In the genomic region with DNA sequence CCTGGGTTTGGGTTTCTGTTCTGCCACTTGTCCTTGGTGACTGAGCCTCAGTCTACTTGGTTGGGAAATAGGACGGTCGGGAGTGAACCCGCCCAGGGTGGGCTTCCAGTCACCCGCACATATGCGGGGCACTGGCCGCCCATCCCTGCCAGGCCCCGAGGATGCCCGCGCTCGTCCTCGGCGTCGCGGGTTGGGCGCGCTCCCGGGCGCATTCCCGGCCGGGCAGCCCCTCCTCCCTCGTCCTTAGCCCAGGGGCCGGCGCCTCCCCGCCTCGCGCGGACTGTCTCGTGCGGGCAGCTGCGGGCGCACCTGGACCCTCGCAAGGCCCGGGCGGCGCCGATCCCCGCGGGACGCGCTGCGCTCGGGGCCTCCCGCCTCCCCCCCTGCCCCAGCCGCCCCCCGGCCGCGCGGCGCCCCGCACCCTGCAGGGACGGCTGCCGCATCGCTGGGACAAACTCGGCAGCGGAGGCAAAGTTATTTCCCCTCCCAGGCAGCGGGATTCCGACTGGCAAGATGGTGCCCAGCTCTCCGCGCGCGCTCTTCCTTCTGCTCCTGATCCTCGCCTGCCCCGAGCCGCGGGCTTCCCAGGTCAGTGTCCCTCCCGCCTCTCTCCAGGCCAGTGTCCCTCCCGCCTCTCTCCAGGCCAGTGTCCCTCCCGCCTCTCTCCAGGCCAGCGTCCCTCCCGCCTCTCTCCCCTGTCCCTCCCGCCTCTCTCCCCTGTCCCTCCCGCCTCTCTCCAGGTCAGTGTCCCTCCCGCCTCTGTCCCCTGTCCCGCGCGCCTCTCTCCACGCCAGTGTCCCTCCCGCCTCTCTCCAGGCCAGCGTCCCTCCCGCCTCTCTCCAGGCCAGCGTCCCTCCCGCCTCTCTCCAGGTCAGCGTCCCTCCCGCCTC, we compare ENCODE assay signal across 8 cellular contexts. TPM values are rescaled to one million over a fixed set of nuclear protein-coding genes. Genes with fewer than 3 reads are reported as not detected.
DNase-seq lines count a peak whose midpoint lies in the region; ATAC-seq and TF ChIP-seq lines count a peak whose summit lies in the region.

A gene with protein sequence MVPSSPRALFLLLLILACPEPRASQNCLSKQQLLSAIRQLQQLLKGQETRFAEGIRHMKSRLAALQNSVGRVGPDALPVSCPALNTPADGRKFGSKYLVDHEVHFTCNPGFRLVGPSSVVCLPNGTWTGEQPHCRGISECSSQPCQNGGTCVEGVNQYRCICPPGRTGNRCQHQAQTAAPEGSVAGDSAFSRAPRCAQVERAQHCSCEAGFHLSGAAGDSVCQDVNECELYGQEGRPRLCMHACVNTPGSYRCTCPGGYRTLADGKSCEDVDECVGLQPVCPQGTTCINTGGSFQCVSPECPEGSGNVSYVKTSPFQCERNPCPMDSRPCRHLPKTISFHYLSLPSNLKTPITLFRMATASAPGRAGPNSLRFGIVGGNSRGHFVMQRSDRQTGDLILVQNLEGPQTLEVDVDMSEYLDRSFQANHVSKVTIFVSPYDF (plus strand): TSS at position 243 of the 890 bp plus-strand sequence. CDS start 271 bp downstream, at position 514.

- H3K36me3 Mint-ChIP-seq in IgD-negative memory B cell: peaks cover 2% of the 10 kb centered on the region
- no peaks in the 10 kb centered on the region for H3K36me3 Mint-ChIP-seq in brain

- peak within 1 kb of the TSS; percentile 67 to 87 (median 72) for H3K4me3 Mint-ChIP-seq in IgD-negative memory B cell
- peak within 1 kb of the TSS; percentile 78 to 84 (median 82) for H3K4me3 Mint-ChIP-seq in brain

- no peak for TF ChIP-seq CTCF in brain (conservative IDR thresholded peaks at IDR 0.05)
- TF ChIP-seq CTCF in liver (IDR thresholded peaks at IDR 0.05; ENCODE audit: low read depth, low read length, missing input control): no peak
- TF ChIP-seq CTCF in thyroid gland (IDR thresholded peaks at IDR 0.05): no peak

- no peaks in the 10 kb centered on the region for H3K36me3 ChIP-seq in liver (ENCODE audit: control insufficient read depth in 4 of 4, insufficient read depth in 3 of 4, low read depth in 1 of 4, low read length in 3 of 4)
- no peaks in the 10 kb centered on the region for H3K36me3 ChIP-seq in thyroid gland

- DNase-seq in COLO668 (lab: John Stamatoyannopoulos, UW; ENCODE audit: unreplicated experiment) (peak; percentile 55), thyroid gland (peak; percentile 30 to 50), SKM-1 treated with dmso at 0.1 percent for 144 hours (lab: John Stamatoyannopoulos, UW; ENCODE audit: unreplicated experiment) (no peak)

- peaks cover 0 to 8% (median 3%) of the 10 kb centered on the region in 4 donors for H3K4me1 ChIP-seq in liver (ENCODE audit: control insufficient read depth in 4 of 4, insufficient read depth in 4 of 4, low read length in 3 of 4)
- peaks cover 27 to 28% of the 10 kb centered on the region in 2 donors for H3K4me1 ChIP-seq in thyroid gland

- TF ChIP-seq POLR2A in thyroid gland (IDR thresholded peaks at IDR 0.05): peak in 1 of 2 donors; percentile 17

- 1% methylated on average over 84 of the region's 84 CpGs for WGBS in liver
- 2 to 5% methylated on average over 13 to 32 of the region's 84 CpGs for WGBS in thyroid gland, 2 donors

- peaks cover 25% of the 10 kb centered on the region for H3K27me3 Mint-ChIP-seq in IgD-negative memory B cell
- peaks cover 11% of the 10 kb centered on the region for H3K27me3 Mint-ChIP-seq in brain

- TF ChIP-seq RAD21 in liver (IDR thresholded peaks at IDR 0.05): peak in 1 of 2 donors; percentile 15

- no peaks in the 10 kb centered on the region for H3K27me3 ChIP-seq in liver (ENCODE audit: control insufficient read depth in 4 of 4, insufficient read depth in 4 of 4, low read length in 3 of 4)
- H3K27me3 ChIP-seq in thyroid gland: no peaks in the 10 kb centered on the region

- H3K27ac ChIP-seq in liver (ENCODE audit: low read depth in 1 of 2, low read length in 2 of 2): peak within 1 kb of the TSS; percentile 21 to 38
- peak within 1 kb of the TSS; percentile 18 to 79 (median 68) for H3K27ac ChIP-seq in thyroid gland

- H3K27ac Mint-ChIP-seq in IgD-negative memory B cell (peak within 1 kb of the TSS in 1 of 3 donors; percentile 39), brain (peak within 1 kb of the TSS in 2 of 5 experiments; percentile 56 to 79)

- H3K9ac ChIP-seq in liver (ENCODE audit: low read depth in 1 of 2, low read length in 2 of 2): peak within 1 kb of the TSS in 1 of 2 donors; percentile 28

- H3K9me3 ChIP-seq in liver (ENCODE audit: control insufficient read depth in 4 of 4, low read length in 3 of 4) (no peaks in the 10 kb centered on the region), thyroid gland (no peaks in the 10 kb centered on the region)

- intact Hi-C loops in thyroid gland (cut with DNase I): no loop called here

- ATAC-seq in GM21367 (IDR thresholded peaks at IDR 0.05; ENCODE audit: unreplicated experiment) (no peak), GM19467 (IDR thresholded peaks at IDR 0.05; ENCODE audit: unreplicated experiment) (no peak)

- H3K9me3 Mint-ChIP-seq in IgD-negative memory B cell (peaks cover 0 to 6% (median 0%) of the 10 kb centered on the region in 3 donors), brain (peaks cover 0 to 10% (median 7%) of the 10 kb centered on the region in 5 experiments)

- peaks cover 0 to 12% (median 5%) of the 10 kb centered on the region in 3 donors for H3K4me1 Mint-ChIP-seq in IgD-negative memory B cell
- H3K4me1 Mint-ChIP-seq in brain: peaks cover 14% of the 10 kb centered on the region

- H3K4me3 ChIP-seq in liver (ENCODE audit: low read depth in 1 of 3, low read length in 3 of 3) (peak within 1 kb of the TSS; percentile 61 to 77 (median 62)), thyroid gland (replicated peaks in 1 of 3) (peak within 1 kb of the TSS in 2 of 3 donors; percentile 36 to 62)

TF ChIP-seq in liver, 16 proteins besides CTCF, POLR2A, EP300 and RAD21:
- TF ChIP-seq FOXA2 (IDR thresholded peaks at IDR 0.05) (no peak), REST (IDR thresholded peaks at IDR 0.05) (peak; percentile 27)

RNA-seq across cellular contexts. Expression of the gene that starts here (rescaled TPM):
- polyA plus RNA-seq in IgD-negative memory B cell (0.20 TPM), brain (ENCODE audit: insufficient read depth, low read depth, low replicate concordance) (32.4 TPM), liver (1 to 10 TPM in 1 of 2 donors, under 1 TPM in 1; 0.60 to 2.4 TPM)
- total RNA-seq in liver (1 to 10 TPM; 1.6 to 2.1 TPM), thyroid gland (10 to 100 TPM; 10.3 to 33.6 (median 16.4) TPM)
